ENCODE assay signal across 8 cellular contexts in the genomic region with DNA sequence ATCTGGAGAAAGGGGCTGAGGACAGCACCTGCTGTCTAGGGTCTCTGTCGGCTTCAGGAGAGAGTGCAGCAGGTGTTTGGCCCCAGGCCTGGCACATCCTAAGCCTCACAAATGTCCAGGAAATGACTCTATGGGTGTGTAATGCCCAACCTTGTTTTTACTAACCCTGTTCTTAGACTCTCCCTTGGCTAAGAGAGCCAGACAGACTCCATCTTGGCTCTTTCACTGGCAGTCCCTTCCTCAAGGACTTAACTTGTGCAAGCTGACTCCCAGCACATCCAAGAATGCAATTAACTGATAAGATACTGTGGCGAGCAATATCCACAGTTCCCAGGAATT.
DNase-seq lines count a peak whose midpoint lies in the region; ATAC-seq and TF ChIP-seq lines count a peak whose summit lies in the region.
"Not testable (repeated sequence)": the region's sequence is repeated elsewhere in the genome, so short reads cannot be mapped to it uniquely, and the experiment has no call there.

No MANE protein-coding gene starts in this region.

- H3K4me1 ChIP-seq in RWPE2 (ENCODE audit: insufficient read depth, poor library complexity, severe bottlenecking) = peaks cover 29% of the 10 kb centered on the region

- not testable (repeated sequence) for H3K36me3 ChIP-seq in MG63; RWPE2 (ENCODE audit: low read depth)

- H3K9me3 ChIP-seq in MG63; RWPE2 (ENCODE audit: severe bottlenecking): not testable (repeated sequence)

- not testable (repeated sequence) for H3K36me3 Mint-ChIP-seq in activated CD8-positive, alpha-beta T cell treated with anti-CD3 and anti-CD28 coated beads, Interleukin-2, amount 10 ng/mL, durations not matched to agents 7 days and 5 days (ENCODE audit: low read depth); nephron (ENCODE audit: low read depth)

- H3K4me1 Mint-ChIP-seq in activated CD8-positive, alpha-beta T cell treated with anti-CD3 and anti-CD28 coated beads, Interleukin-2, amount 10 ng/mL, durations not matched to agents 7 days and 5 days (ENCODE audit: low read depth) = not testable (repeated sequence)
- H3K4me1 Mint-ChIP-seq in nephron = peaks cover 28% of the 10 kb centered on the region

- H3K9me3 Mint-ChIP-seq in activated CD8-positive, alpha-beta T cell treated with anti-CD3 and anti-CD28 coated beads, Interleukin-2, amount 10 ng/mL, durations not matched to agents 7 days and 5 days (ENCODE audit: insufficient read depth); nephron: not testable (repeated sequence)

- CTCF ChIA-PET in activated CD8-positive, alpha-beta T cell treated with anti-CD3 and anti-CD28 coated beads, Interleukin-2, amount 10 ng/mL, durations not matched to agents 7 days and 5 days (lab: Charles Lee) = not testable (repeated sequence)

- not testable (repeated sequence) for H3K27me3 ChIP-seq in MG63; RWPE2 (ENCODE audit: insufficient read depth, poor library complexity, severe bottlenecking)

- H3K27ac ChIP-seq in RWPE2 (ENCODE audit: poor library complexity, severe bottlenecking) (peak overlapping the region; percentile 87), cingulate gyrus (ENCODE audit: low read depth, low read length) (peak overlapping the region; percentile 54)

- not testable (repeated sequence) for H3K27me3 Mint-ChIP-seq in activated CD8-positive, alpha-beta T cell treated with anti-CD3 and anti-CD28 coated beads, Interleukin-2, amount 10 ng/mL, durations not matched to agents 7 days and 5 days (ENCODE audit: low read depth)
- peaks cover 37% of the 10 kb centered on the region for H3K27me3 Mint-ChIP-seq in nephron (ENCODE audit: low read depth)

- peak; percentile 26; the same call in 2 of the 3 replicates for ATAC-seq in RWPE2 (ENCODE audit: low read depth)
- not testable (repeated sequence) for ATAC-seq in activated CD8-positive, alpha-beta T cell treated with anti-CD3 and anti-CD28 coated beads, Interleukin-2, amount 10 ng/mL, durations not matched to agents 7 days and 5 days
- peak; percentile 25 for ATAC-seq in Right ventricle myocardium superior (ENCODE audit: poor library complexity)

- not testable (repeated sequence) for TF ChIP-seq CTCF in RWPE2 (IDR thresholded peaks at IDR 0.05; ENCODE audit: poor library complexity, severe bottlenecking); nephron (IDR thresholded peaks at IDR 0.05; ENCODE audit: unreplicated experiment in 3 of 3)

- POLR2A ChIA-PET in activated CD8-positive, alpha-beta T cell treated with anti-CD3 and anti-CD28 coated beads, Interleukin-2, amount 10 ng/mL, durations not matched to agents 7 days and 5 days (lab: Charles Lee) = not testable (repeated sequence)

- H3K27ac Mint-ChIP-seq in activated CD8-positive, alpha-beta T cell treated with anti-CD3 and anti-CD28 coated beads, Interleukin-2, amount 10 ng/mL, durations not matched to agents 7 days and 5 days = peak overlapping the region; percentile 61
- peak overlapping the region in 2 of 3 experiments; percentile 66 to 79 for H3K27ac Mint-ChIP-seq in nephron

- intact Hi-C loops in Right ventricle myocardium superior (cut with DNase I) = not testable (repeated sequence)

- not testable (repeated sequence) for H3K4me3 Mint-ChIP-seq in activated CD8-positive, alpha-beta T cell treated with anti-CD3 and anti-CD28 coated beads, Interleukin-2, amount 10 ng/mL, durations not matched to agents 7 days and 5 days
- H3K4me3 Mint-ChIP-seq in nephron = peak overlapping the region in 1 of 3 experiments; percentile 38

- not testable (repeated sequence) for H3K4me3 ChIP-seq in MG63; RWPE2 (ENCODE audit: severe bottlenecking)

- DNase-seq in Daoy (ENCODE audit: low read depth) (peak; percentile 48), MG63 (peak; percentile 28), superior temporal gyrus (ENCODE audit: extremely low spot score) (peak; percentile 7)
- not testable (repeated sequence) for DNase-seq in RWPE2 (ENCODE audit: low spot score); activated CD8-positive, alpha-beta T cell treated with anti-CD3 and anti-CD28 coated beads, Interleukin-2, amount 10 ng/mL, durations not matched to agents 7 days and 5 days; Right ventricle myocardium superior
